17 cellular contexts compared by ENCODE assay signal in genomic region chr3:19596408-19596807, GRCh38.
A peak's percentile ranks its signal among the peaks of the same experiment; 100 is the strongest.
DNase-seq lines count a peak whose midpoint lies in the region; ATAC-seq and TF ChIP-seq lines count a peak whose summit lies in the region.
"Had no signal": no experiment of that assay in that cellular context is flagged by ENCODE, and none has a peak within 500 bp of the region (broad histone marks: within the 10 kb centered on the region; RNA-seq: fewer than 3 reads in every experiment).

No MANE protein-coding gene starts in this region.

- H3K27me3 ChIP-seq in left ventricle myocardium inferior (ENCODE audit: low read depth): no peaks in the 10 kb centered on the region
- H3K27me3 ChIP-seq: transverse colon had no signal

- no peaks in the 10 kb centered on the region for H3K36me3 ChIP-seq in left ventricle myocardium inferior
- H3K36me3 ChIP-seq: transverse colon had no signal

- CTCF ChIA-PET in RWPE1 (lab: Yijun Ruan, JAX): no interaction called here

- POLR2A ChIA-PET in RWPE1 (lab: Yijun Ruan, JAX; ENCODE audit: low non-redundant PET): no interaction called here

- H3K4me1 ChIP-seq in left ventricle myocardium inferior: no peaks in the 10 kb centered on the region
- H3K4me1 ChIP-seq: transverse colon had no signal

- H3K27ac ChIP-seq in RWPE1 (no peak overlapping the region), left ventricle myocardium inferior (replicated peaks) (no peak overlapping the region)
- H3K27ac ChIP-seq: epithelial cell of prostate, transverse colon had no signal

- peaks cover 9% of the 10 kb centered on the region for H3K9me3 ChIP-seq in left ventricle myocardium inferior (replicated peaks)

- peak; percentile 76 for ATAC-seq in GM18909 (IDR thresholded peaks at IDR 0.05; ENCODE audit: poor library complexity, unreplicated experiment)
- ATAC-seq in HG02623 (IDR thresholded peaks at IDR 0.05; ENCODE audit: unreplicated experiment): peak; percentile 60
- peak; percentile 81 for ATAC-seq in HG03159 (IDR thresholded peaks at IDR 0.05; ENCODE audit: unreplicated experiment)
- no peak for ATAC-seq in HG02588 (IDR thresholded peaks at IDR 0.05; ENCODE audit: unreplicated experiment)

- TF ChIP-seq CTCF in RWPE1 (conservative IDR thresholded peaks at IDR 0.05; ENCODE audit: low read depth): no peak
- no peak for TF ChIP-seq CTCF in left ventricle myocardium inferior (IDR thresholded peaks at IDR 0.05; ENCODE audit: borderline replicate concordance)

- H3K4me3 ChIP-seq in left ventricle myocardium inferior: no peak overlapping the region
- H3K4me3 ChIP-seq: transverse colon had no signal

- DNase-seq in NCI-H2081 treated with DMSO at 0.1 percent for 48 hours (lab: John Stamatoyannopoulos, UW) (no peak), RWPE1 (ENCODE audit: low spot score) (no peak), left ventricle myocardium inferior (no peak)
- DNase-seq: activated CD4-positive, alpha-beta T cell treated with anti-CD3 and anti-CD28 coated beads, Interleukin-2, amount 50 U/mL, for 48 hours; amygdala; C1 segment of cervical spinal cord; KBM-7; NCI-H1105; NCI-H345; SHP77 treated with DMSO at 0.1 percent for 48 hours; stimulated activated CD4-positive, alpha-beta T cell treated with anti-CD3 and anti-CD28 coated beads, Interleukin-4, amount 100 ng/mL, for 1 hour; transverse colon had no signal

- intact Hi-C loops in left ventricle myocardium inferior (cut with micrococcal nuclease): no loop called here
